ENCODE assay signal across 26 cellular contexts in the genomic region with DNA sequence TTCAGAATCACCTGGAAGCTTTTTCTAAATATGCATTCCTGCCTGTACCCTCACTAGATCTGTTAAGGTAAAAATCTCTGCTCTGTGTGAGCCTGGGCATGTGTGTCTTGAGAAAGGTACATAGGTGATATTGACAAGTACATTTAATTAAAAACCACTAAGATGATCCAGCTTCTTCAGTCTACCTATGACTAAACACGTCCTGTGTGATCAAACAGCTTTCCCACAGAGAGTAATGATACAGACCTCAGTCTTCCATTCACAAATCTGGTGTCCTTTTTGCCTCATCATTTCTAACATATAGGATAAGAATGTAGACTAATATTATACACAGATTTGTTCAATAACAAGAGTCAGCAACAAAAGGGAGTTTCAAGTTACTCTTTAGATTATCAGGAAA. TPM values are rescaled to one million over a fixed set of nuclear protein-coding genes. Genes with fewer than 3 reads are reported as not detected.
DNase-seq lines count a peak whose midpoint lies in the region; ATAC-seq and TF ChIP-seq lines count a peak whose summit lies in the region.
"Had no signal": no experiment of that assay in that cellular context is flagged by ENCODE, and none has a peak within 500 bp of the region (broad histone marks: within the 10 kb centered on the region; RNA-seq: fewer than 3 reads in every experiment).

No MANE protein-coding gene starts in this region.

- H3K9me2 ChIP-seq in PC-3 (replicated peaks; ENCODE audit: low read length) = no peaks in the 10 kb centered on the region

- peaks cover 17 to 43% (median 27%) of the 10 kb centered on the region in 3 donors for H3K4me1 Mint-ChIP-seq in CD8-positive, alpha-beta memory T cell
- H3K4me1 Mint-ChIP-seq: activated naive CD4-positive, alpha-beta T cell treated with anti-CD3 and anti-CD28 coated beads, Interleukin-2, amount 10 ng/mL, durations not matched to agents 7 days and 5 days had no signal

- H3K4me3 Mint-ChIP-seq in CD8-positive, alpha-beta memory T cell = no peak overlapping the region
- H3K4me3 Mint-ChIP-seq: activated B cell treated with CpG ODN at 0.5 μM for 24 hours; activated CD4-positive, alpha-beta memory T cell treated with anti-CD3 and anti-CD28 coated beads for 36 hours; activated naive CD4-positive, alpha-beta T cell treated with anti-CD3 and anti-CD28 coated beads, Interleukin-2, amount 10 ng/mL, durations not matched to agents 7 days and 5 days; activated T-helper 1 cell treated with anti-CD3 and anti-CD28 coated beads, Interleukin-12 subunit alpha, Interleukin-12 subunit beta, Interleukin-2, Interleukin-4 antibody, amounts not matched to agents 30 ng/mL and 10 ng/mL and 1 ng/mL, durations not matched to agents 14 hours and 24 hours and 36 hours; CD14-positive monocyte; natural killer cell treated with Interleukin-12 subunit alpha and Interleukin-12 subunit beta and Interleukin-15 and Interleukin-18, amount 100 ng/mL, for 72 hours; stimulated activated memory B cell treated with anti-CD40 and anti-IgM and Interleukin-4, amounts not matched to agents 10 μg/mL and 1 μg/mL and 100 μg/mL, for 72 hours; T-cell had no signal

- H3K27ac ChIP-seq in PC-3 (ENCODE audit: low read length) (peak overlapping the region; percentile 79), epithelial cell of prostate (no peak overlapping the region)
- no peak overlapping the region for H3K27ac ChIP-seq in CD8-positive, alpha-beta memory T cell (ENCODE audit: low read depth, low read length)
- H3K27ac ChIP-seq: hepatocyte, suprapubic skin had no signal

- H3K27me3 Mint-ChIP-seq in CD8-positive, alpha-beta memory T cell = no peaks in the 10 kb centered on the region
- H3K27me3 Mint-ChIP-seq: activated B cell treated with CpG ODN at 0.5 μM for 24 hours; activated CD4-positive, alpha-beta memory T cell treated with anti-CD3 and anti-CD28 coated beads for 36 hours; activated naive CD4-positive, alpha-beta T cell treated with anti-CD3 and anti-CD28 coated beads, Interleukin-2, amount 10 ng/mL, durations not matched to agents 7 days and 5 days; natural killer cell treated with Interleukin-12 subunit alpha and Interleukin-12 subunit beta and Interleukin-15 and Interleukin-18, amount 100 ng/mL, for 72 hours; stimulated activated memory B cell treated with anti-CD40 and anti-IgM and Interleukin-4, amounts not matched to agents 10 μg/mL and 1 μg/mL and 100 μg/mL, for 72 hours; T-cell had no signal

- H3K27me3 ChIP-seq in PC-3 (ENCODE audit: low read length) = no peaks in the 10 kb centered on the region
- H3K27me3 ChIP-seq in CD8-positive, alpha-beta memory T cell (ENCODE audit: insufficient read depth, low read length, poor library complexity, severe bottlenecking) = no peaks in the 10 kb centered on the region
- H3K27me3 ChIP-seq: hepatocyte, MG63, suprapubic skin had no signal

- H3K9ac ChIP-seq in PC-3 (ENCODE audit: low read length) = peak overlapping the region; percentile 32; the same call in 1 of the 2 replicates

- peaks cover 7 to 13% (median 9%) of the 10 kb centered on the region in 3 donors for H3K36me3 Mint-ChIP-seq in CD8-positive, alpha-beta memory T cell
- H3K36me3 Mint-ChIP-seq: natural killer cell treated with Interleukin-12 subunit alpha and Interleukin-12 subunit beta and Interleukin-15 and Interleukin-18, amount 100 ng/mL, for 72 hours had no signal

- H3K4me3 ChIP-seq in PC-3 (ENCODE audit: low read length) = no peak overlapping the region
- H3K4me3 ChIP-seq in CD8-positive, alpha-beta memory T cell (ENCODE audit: low read length) = no peak overlapping the region
- H3K4me3 ChIP-seq: hepatocyte, MG63, suprapubic skin had no signal

- H3K36me3 ChIP-seq in PC-3 (ENCODE audit: low read depth, low read length) = no peaks in the 10 kb centered on the region
- H3K36me3 ChIP-seq in CD8-positive, alpha-beta memory T cell (ENCODE audit: insufficient read depth, low read length) = no peaks in the 10 kb centered on the region
- H3K36me3 ChIP-seq: MG63, suprapubic skin had no signal

- peak overlapping the region; percentile 71 for H3K4me2 ChIP-seq in PC-3 (ENCODE audit: low read length)
- H3K4me2 ChIP-seq: hepatocyte had no signal

- H3K9me3 Mint-ChIP-seq in CD8-positive, alpha-beta memory T cell = no peaks in the 10 kb centered on the region
- H3K9me3 Mint-ChIP-seq: activated B cell treated with CpG ODN at 0.5 μM for 24 hours; activated CD4-positive, alpha-beta memory T cell treated with anti-CD3 and anti-CD28 coated beads for 36 hours; activated naive CD4-positive, alpha-beta T cell treated with anti-CD3 and anti-CD28 coated beads, Interleukin-2, amount 10 ng/mL, durations not matched to agents 7 days and 5 days; activated T-helper 1 cell treated with anti-CD3 and anti-CD28 coated beads, Interleukin-12 subunit alpha, Interleukin-12 subunit beta, Interleukin-2, Interleukin-4 antibody, amounts not matched to agents 30 ng/mL and 10 ng/mL and 1 ng/mL, durations not matched to agents 14 hours and 24 hours and 36 hours; CD14-positive monocyte; natural killer cell treated with Interleukin-12 subunit alpha and Interleukin-12 subunit beta and Interleukin-15 and Interleukin-18, amount 100 ng/mL, for 72 hours; stimulated activated memory B cell treated with anti-CD40 and anti-IgM and Interleukin-4, amounts not matched to agents 10 μg/mL and 1 μg/mL and 100 μg/mL, for 72 hours; T-cell had no signal

- H2AFZ ChIP-seq in PC-3 (ENCODE audit: low read length) = no peak overlapping the region
- H2AFZ ChIP-seq: hepatocyte had no signal

- no peak overlapping the region for H3K27ac Mint-ChIP-seq in CD8-positive, alpha-beta memory T cell
- H3K27ac Mint-ChIP-seq: activated B cell treated with CpG ODN at 0.5 μM for 24 hours; activated CD4-positive, alpha-beta memory T cell treated with anti-CD3 and anti-CD28 coated beads for 36 hours; activated naive CD4-positive, alpha-beta T cell treated with anti-CD3 and anti-CD28 coated beads, Interleukin-2, amount 10 ng/mL, durations not matched to agents 7 days and 5 days; activated T-helper 1 cell treated with anti-CD3 and anti-CD28 coated beads, Interleukin-12 subunit alpha, Interleukin-12 subunit beta, Interleukin-2, Interleukin-4 antibody, amounts not matched to agents 30 ng/mL and 10 ng/mL and 1 ng/mL, durations not matched to agents 14 hours and 24 hours and 36 hours; CD14-positive monocyte; natural killer cell treated with Interleukin-12 subunit alpha and Interleukin-12 subunit beta and Interleukin-15 and Interleukin-18, amount 100 ng/mL, for 72 hours; stimulated activated memory B cell treated with anti-CD40 and anti-IgM and Interleukin-4, amounts not matched to agents 10 μg/mL and 1 μg/mL and 100 μg/mL, for 72 hours; T-cell had no signal

- TF ChIP-seq CTCF in PC-3 (conservative IDR thresholded peaks at IDR 0.05; ENCODE audit: low read depth, low read length) = no peak

- peaks cover 41% of the 10 kb centered on the region for H3K79me2 ChIP-seq in PC-3 (ENCODE audit: low read length)

- no peaks in the 10 kb centered on the region for H3F3A ChIP-seq in PC-3 (ENCODE audit: low read length, unreplicated experiment)

- CTCF ChIA-PET in PC-3 (lab: Charles Lee) = no interaction called here
- CTCF ChIA-PET in CD8-positive, alpha-beta memory T cell (lab: Charles Lee) = no interaction called here

- H3K4me1 ChIP-seq in PC-3 (ENCODE audit: insufficient read depth, low read length) = peaks cover 48% of the 10 kb centered on the region
- H3K4me1 ChIP-seq in CD8-positive, alpha-beta memory T cell (ENCODE audit: insufficient read depth, low read length) = no peaks in the 10 kb centered on the region

- POLR2A ChIA-PET in PC-3 (lab: Charles Lee; ENCODE audit: unreplicated experiment) = no interaction called here
- POLR2A ChIA-PET in CD8-positive, alpha-beta memory T cell (lab: Charles Lee) = no interaction called here

- ATAC-seq in PC-3 = peak; percentile 12
- ATAC-seq: natural killer cell treated with Interleukin-12 subunit alpha and Interleukin-12 subunit beta and Interleukin-15 and Interleukin-18, amount 100 ng/mL, for 72 hours; stimulated activated memory B cell treated with anti-CD40 and anti-IgM and Interleukin-4, amounts not matched to agents 10 μg/mL and 1 μg/mL and 100 μg/mL, for 72 hours; T-cell had no signal

- no peaks in the 10 kb centered on the region for H3K9me3 ChIP-seq in PC-3 (ENCODE audit: low read length)
- no peaks in the 10 kb centered on the region for H3K9me3 ChIP-seq in CD8-positive, alpha-beta memory T cell (ENCODE audit: low read length)
- H3K9me3 ChIP-seq: MG63, suprapubic skin had no signal

- DNase-seq in ACHN (peak; percentile 17), DMS53 treated with DMSO at 0.1 percent for 48 hours (lab: John Stamatoyannopoulos, UW; ENCODE audit: unreplicated experiment) (peak; percentile 5), PC-3 (peak; percentile 41), epithelial cell of prostate (ENCODE audit: low read depth, low spot score) (peak; percentile 37), epidermal melanocyte (ENCODE audit: insufficient read length, low spot score) (no peak), NCI-H1436 treated with DMSO at 0.1 percent for 48 hours (lab: John Stamatoyannopoulos, UW) (no peak), MV-4-11 (lab: John Stamatoyannopoulos, UW) (no peak)
- no peak for DNase-seq in CD8-positive, alpha-beta memory T cell
- DNase-seq: activated B cell treated with CpG ODN at 0.5 μM for 24 hours; activated CD4-positive, alpha-beta memory T cell treated with anti-CD3 and anti-CD28 coated beads for 36 hours; activated naive CD4-positive, alpha-beta T cell treated with anti-CD3 and anti-CD28 coated beads, Interleukin-2, amount 10 ng/mL, durations not matched to agents 7 days and 5 days; amygdala; GOT3; KG1; left cardiac atrium; NCI-H2081; NCI-H345; stimulated activated CD4-positive, alpha-beta T cell treated with anti-CD3 and anti-CD28 coated beads, Interleukin-15, amount 100 ng/mL, for 24 hours; T-cell had no signal

- BruUV-seq in PC-3 (replicated peaks; lab: Mats Ljungman, UMichigan) = no TSS peak

- intact Hi-C loops in PC-3 (cut with micrococcal nuclease) = loop anchor here (2.0 to 5.0 kb wide), 2 partner anchors 20 to 34 kb away; no protein-coding TSS in a partner anchor

- H4K20me1 ChIP-seq in PC-3 (ENCODE audit: low read length) = no peaks in the 10 kb centered on the region

- in situ Hi-C loops in ACHN (cut with HindIII; ENCODE audit: low pct_ligation_motif_present, low pct_unique_long_range_greater_than_20kb, low sequenced_read_pairs) = no loop called here

RNA-seq across cellular contexts. Expression of gene GALNT7, which starts 42.6 kb away (rescaled TPM):
- total RNA-seq in PC-3 (2014; rRNA removed) = 13.8 and 16.3 TPM in 2 replicates
- 10 to 100 TPM; 16.7 to 18.0 TPM for total RNA-seq in CD8-positive, alpha-beta memory T cell
- 10.0 TPM for polyA plus RNA-seq in CD8-positive, alpha-beta memory T cell

Comparison
In these comparisons a context has a peak if more than half of its experiments do, and no peak if none do; other contexts are left out.
1. DNase-seq: peak in ACHN (single experiment), DMS53 treated with DMSO at 0.1 percent for 48 hours (single experiment), PC-3 (single experiment) and epithelial cell of prostate (single experiment); none in epidermal melanocyte (single experiment), CD8-positive, alpha-beta memory T cell (0 of 5), NCI-H1436 treated with DMSO at 0.1 percent for 48 hours (single experiment) and MV-4-11 (single experiment).